Comparison of ENCODE assay signal across 1 cellular context in genomic region chr3:197068077-197068476, GRCh38.
TF ChIP-seq lines count a peak whose summit lies in the region.

No MANE protein-coding gene starts in this region.

TF ChIP-seq in GM12878, 131 proteins besides CTCF, POLR2A, EP300 and RAD21 (continued from another document):
- no peak for TF ChIP-seq REST (IDR thresholded peaks at IDR 0.05; ENCODE audit: low read depth, low read length)
- peak; percentile 48; the same call in 1 of the 3 replicates for TF ChIP-seq POU2F2 (IDR thresholded peaks at IDR 0.05; ENCODE audit: borderline replicate concordance, low read depth, low read length)
- no peak for TF ChIP-seq E4F1 (IDR thresholded peaks at IDR 0.05; ENCODE audit: borderline replicate concordance, partially characterized antibody)
- TF ChIP-seq DPF2 (IDR thresholded peaks at IDR 0.05) = no peak
- 0 out of 2 replicates have a peak, but pooled peaks have one; percentile 20 for TF ChIP-seq RELB (IDR thresholded peaks at IDR 0.05; ENCODE audit: low read depth)
- TF ChIP-seq SP1 (IDR thresholded peaks at IDR 0.05; ENCODE audit: low read depth, low read length) = no peak
- no peak for TF ChIP-seq YBX1 (IDR thresholded peaks at IDR 0.05)
- TF ChIP-seq GATAD2B (conservative IDR thresholded peaks at IDR 0.05; ENCODE audit: low read depth) = no peak
- TF ChIP-seq ATF2 (IDR thresholded peaks at IDR 0.05; ENCODE audit: low read length) = no peak
- no peak for TF ChIP-seq MYC (IDR thresholded peaks at IDR 0.05; ENCODE audit: insufficient read depth, insufficient read length, insufficient replicate concordance, low read length, severe bottlenecking)
- TF ChIP-seq CEBPB (IDR thresholded peaks at IDR 0.05; ENCODE audit: borderline replicate concordance in 1 of 2, low read depth in 2 of 2, low read length in 2 of 2) = no peak
- no peak for TF ChIP-seq EED (IDR thresholded peaks at IDR 0.05; ENCODE audit: low read depth)
- TF ChIP-seq IKZF1 (conservative IDR thresholded peaks at IDR 0.05) = no peak
- TF ChIP-seq NFIC (IDR thresholded peaks at IDR 0.05; ENCODE audit: low read depth, low read length) = no peak
- TF ChIP-seq MTA2 (IDR thresholded peaks at IDR 0.05; ENCODE audit: low read depth) = peak; percentile 11; the same call in 1 of the 2 replicates
- no peak for TF ChIP-seq ZNF592 (IDR thresholded peaks at IDR 0.05)
- no peak for TF ChIP-seq NR2C1 (IDR thresholded peaks at IDR 0.05)
- no peak for TF ChIP-seq STAT1 (conservative IDR thresholded peaks at IDR 0.05)
- TF ChIP-seq PKNOX1 (IDR thresholded peaks at IDR 0.05) = peak; percentile 33; the same call in 1 of the 2 replicates
- no peak for TF ChIP-seq BHLHE40 (IDR thresholded peaks at IDR 0.05; ENCODE audit: borderline replicate concordance in 1 of 2, low read depth in 2 of 2, low read length in 1 of 2)
- TF ChIP-seq ZNF274 (IDR thresholded peaks at IDR 0.05; ENCODE audit: insufficient read depth, insufficient read length) = no peak
- peak; percentile 64; the same call in 1 of the 2 replicates for TF ChIP-seq SPI1 (IDR thresholded peaks at IDR 0.05; ENCODE audit: borderline replicate concordance, insufficient read depth, low read depth, low read length)
- TF ChIP-seq ATF3 (IDR thresholded peaks at IDR 0.05; ENCODE audit: borderline replicate concordance, extremely low read depth, low read depth, low read length) = no peak
- TF ChIP-seq WRNIP1 (IDR thresholded peaks at IDR 0.05; ENCODE audit: borderline replicate concordance, low read depth, low read length) = no peak
- TF ChIP-seq NFYA (IDR thresholded peaks at IDR 0.05; ENCODE audit: borderline replicate concordance, low read depth, low read length) = no peak
